In the genomic region with DNA sequence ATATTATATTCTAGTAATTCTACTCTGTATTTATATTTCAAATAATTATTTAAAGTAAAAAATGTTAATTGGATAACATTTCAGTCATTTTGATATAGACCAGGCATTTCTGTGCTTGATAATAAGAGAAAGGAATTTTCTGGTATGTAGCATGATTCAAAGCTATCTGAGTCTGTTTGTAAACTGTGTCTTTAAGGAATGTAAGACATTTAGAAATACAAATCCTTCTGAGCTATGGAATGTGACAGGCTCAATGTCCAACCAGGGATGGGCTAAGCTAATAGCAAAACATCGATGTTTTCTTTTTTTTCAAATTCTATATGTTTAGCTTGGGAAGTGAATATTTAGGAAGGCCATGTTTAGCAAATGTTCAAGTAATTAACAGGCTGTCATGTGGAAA, we compare ENCODE assay signal across 36 cellular contexts. TPM values are rescaled to one million over a fixed set of nuclear protein-coding genes. Genes with fewer than 3 reads are reported as not detected.
DNase-seq lines count a peak whose midpoint lies in the region; ATAC-seq, FAIRE-seq and TF ChIP-seq lines count a peak whose summit lies in the region.
"Had no signal": no experiment of that assay in that cellular context is flagged by ENCODE, and none has a peak within 500 bp of the region (broad histone marks: within the 10 kb centered on the region; RNA-seq: fewer than 3 reads in every experiment).

No MANE protein-coding gene starts in this region.

- H3K9ac ChIP-seq in astrocyte (ENCODE audit: low read length) (no peak overlapping the region), mesendoderm (ENCODE audit: low read length) (no peak overlapping the region)
- H3K9ac ChIP-seq: GM23248 had no signal

- no peak overlapping the region for H2BK5ac ChIP-seq in mesendoderm (ENCODE audit: low read length)

- H3K79me1 ChIP-seq in mesendoderm (ENCODE audit: low read length): no peaks in the 10 kb centered on the region

- H2AK5ac ChIP-seq in mesendoderm (ENCODE audit: low read length): no peak overlapping the region

- H3K23ac ChIP-seq in mesendoderm (ENCODE audit: low read length): no peak overlapping the region

- H2BK120ac ChIP-seq in mesendoderm (ENCODE audit: low read depth, low read length): no peak overlapping the region

- no peak overlapping the region for H3K56ac ChIP-seq in mesendoderm (ENCODE audit: low read length)

- DNase-seq in A549 (ENCODE audit: low read depth in 1 of 2, low spot score in 1 of 2): peak in 1 of 2 experiments; percentile 0
- DNase-seq in GM04503 (ENCODE audit: low read depth): peak; percentile 8
- peak; percentile 24 for DNase-seq in astrocyte (ENCODE audit: low read depth)
- peak; percentile 42 for DNase-seq in mesendoderm
- no peak for DNase-seq in Kasumi-1 (lab: John Stamatoyannopoulos, UW)
- DNase-seq: activated CD4-positive, alpha-beta memory T cell treated with anti-CD3 and anti-CD28 coated beads for 36 hours; activated CD4-positive, CD25-positive, alpha-beta regulatory T cell treated with anti-CD3 and anti-CD28 coated beads, Interleukin-2, amount 50 U/mL, for 72 hours; aorta; caudate nucleus; DMS79; endodermal cell; esophagus squamous epithelium; GM23248; KBM-7; left ventricle myocardium superior; MG63; naive thymus-derived CD4-positive, alpha-beta T cell; NCI-H1105 treated with DMSO at 0.1 percent for 48 hours; NCI-H2029 treated with DMSO at 0.1 percent for 48 hours; NCI-H748 treated with DMSO at 0.1 percent for 48 hours; Peyer's patch; SIG-M5; stimulated activated CD4-positive, alpha-beta T cell treated with anti-CD3 and anti-CD28 coated beads, Interleukin-2, amount 100 ng/mL, for 24 hours; T-cell; transverse colon had no signal

- H3K4me3 Mint-ChIP-seq in astrocyte (ENCODE audit: unreplicated experiment): no peak overlapping the region
- H3K4me3 Mint-ChIP-seq: activated CD4-positive, alpha-beta memory T cell treated with anti-CD3 and anti-CD28 coated beads for 36 hours; dendritic cell treated with granulocyte-macrophage colony-stimulating factor and Interleukin-4, amounts not matched to agents 40 ng/mL and 50 ng/mL, for 4 days; endodermal cell; naive thymus-derived CD4-positive, alpha-beta T cell; T-cell had no signal

- H3K79me2 ChIP-seq in astrocyte (ENCODE audit: insufficient read depth, low read length): no peaks in the 10 kb centered on the region
- no peaks in the 10 kb centered on the region for H3K79me2 ChIP-seq in mesendoderm (ENCODE audit: control insufficient read depth, insufficient read depth, low read length)

- 0% methylated on average over 1 of the region's 1 CpG for WGBS in A549 (ENCODE audit: missing lambda C conversion rate)
- WGBS in mesendoderm (ENCODE audit: extremely low coverage, insufficient coverage, low lambda C conversion rate): no CpG with 5 or more reads among the region's 1 CpG

- FAIRE-seq in A549 (lab: Jason Lieb, UNC): no peak
- no peak for FAIRE-seq in astrocyte (lab: Jason Lieb, UNC)
- FAIRE-seq: keratinocyte, TTC549 had no signal

- H3K4me3 ChIP-seq in A549 (no peak overlapping the region), astrocyte (ENCODE audit: insufficient read depth, low read depth, low read length) (no peak overlapping the region), mesendoderm (ENCODE audit: low read length) (no peak overlapping the region)
- H3K4me3 ChIP-seq: esophagus squamous epithelium, GM23248, MG63, Peyer's patch, skin epidermis, transverse colon had no signal

- H3K9me3 ChIP-seq in A549 (no peaks in the 10 kb centered on the region), astrocyte (ENCODE audit: insufficient read depth, low read depth, low read length) (no peaks in the 10 kb centered on the region)
- H3K9me3 ChIP-seq: esophagus squamous epithelium, MG63, Peyer's patch, transverse colon had no signal

- H4K8ac ChIP-seq in mesendoderm (ENCODE audit: low read depth, low read length): no peak overlapping the region

- no peaks in the 10 kb centered on the region for H3K9me3 Mint-ChIP-seq in astrocyte (ENCODE audit: unreplicated experiment)
- H3K9me3 Mint-ChIP-seq: dendritic cell treated with granulocyte-macrophage colony-stimulating factor and Interleukin-4, amounts not matched to agents 40 ng/mL and 50 ng/mL, for 4 days; endodermal cell had no signal

- H3K4me1 ChIP-seq in A549 (peaks cover 9% of the 10 kb centered on the region; the same call in 2 of the 3 replicates), astrocyte (ENCODE audit: insufficient read depth, low read length) (no peaks in the 10 kb centered on the region), mesendoderm (ENCODE audit: control insufficient read depth, low read depth, low read length) (peaks cover 7% of the 10 kb centered on the region)
- H3K4me1 ChIP-seq: Peyer's patch had no signal

- TF ChIP-seq EP300 in A549 (IDR thresholded peaks at IDR 0.05): no peak

- H3K4ac ChIP-seq in mesendoderm (ENCODE audit: low read depth, low read length): no peak overlapping the region

- H4K5ac ChIP-seq in mesendoderm (ENCODE audit: low read length): no peak overlapping the region

- H3K27ac Mint-ChIP-seq in astrocyte (ENCODE audit: unreplicated experiment): no peak overlapping the region
- H3K27ac Mint-ChIP-seq: activated CD4-positive, alpha-beta memory T cell treated with anti-CD3 and anti-CD28 coated beads for 36 hours; activated naive CD4-positive, alpha-beta T cell treated with anti-CD3 and anti-CD28 coated beads, Interleukin-2, amount 50 U/mL, for 72 hours; dendritic cell treated with granulocyte-macrophage colony-stimulating factor and Interleukin-4, amounts not matched to agents 40 ng/mL and 50 ng/mL, for 4 days; endodermal cell; naive thymus-derived CD4-positive, alpha-beta T cell; T-cell had no signal

- no peak overlapping the region for H2AFZ ChIP-seq in astrocyte (ENCODE audit: low read depth, low read length)
- H2AFZ ChIP-seq: GM23248 had no signal

- POLR2A ChIA-PET in A549 (lab: Yijun Ruan, JAX): no interaction called here

- H4K20me1 ChIP-seq in astrocyte (ENCODE audit: insufficient read depth, low read length): no peaks in the 10 kb centered on the region

- TF ChIP-seq CTCF in A549 (IDR thresholded peaks at IDR 0.05) (no peak), astrocyte (IDR thresholded peaks at IDR 0.05; ENCODE audit: insufficient read depth, low read depth, low read length) (no peak)

- H3K27me3 Mint-ChIP-seq in astrocyte (ENCODE audit: low read depth, unreplicated experiment): no peaks in the 10 kb centered on the region
- H3K27me3 Mint-ChIP-seq: activated CD4-positive, alpha-beta memory T cell treated with anti-CD3 and anti-CD28 coated beads for 36 hours; dendritic cell treated with granulocyte-macrophage colony-stimulating factor and Interleukin-4, amounts not matched to agents 40 ng/mL and 50 ng/mL, for 4 days; naive thymus-derived CD4-positive, alpha-beta T cell; T-cell had no signal

- H3K36me3 ChIP-seq in astrocyte (ENCODE audit: insufficient read depth, low read length) (no peaks in the 10 kb centered on the region), mesendoderm (ENCODE audit: control insufficient read depth, insufficient read depth, low read length) (no peaks in the 10 kb centered on the region)
- H3K36me3 ChIP-seq: esophagus squamous epithelium, MG63, Peyer's patch, transverse colon had no signal

- no peaks in the 10 kb centered on the region for H3K36me3 Mint-ChIP-seq in astrocyte (ENCODE audit: low read depth, unreplicated experiment)
- H3K36me3 Mint-ChIP-seq: activated CD4-positive, alpha-beta memory T cell treated with anti-CD3 and anti-CD28 coated beads for 36 hours; activated naive CD4-positive, alpha-beta T cell treated with anti-CD3 and anti-CD28 coated beads, Interleukin-2, amount 50 U/mL, for 72 hours; naive thymus-derived CD4-positive, alpha-beta T cell; T-cell had no signal

- no peak overlapping the region for H3K27ac ChIP-seq in A549
- H3K27ac ChIP-seq in astrocyte (ENCODE audit: low read depth, low read length): no peak overlapping the region
- H3K27ac ChIP-seq in mesendoderm (ENCODE audit: low read depth, low read length): no peak overlapping the region
- H3K27ac ChIP-seq: esophagus squamous epithelium, GM23248, Peyer's patch, skin epidermis, transverse colon had no signal

- no peak for TF ChIP-seq POLR2A in A549 (IDR thresholded peaks at IDR 0.05; ENCODE audit: low read length)

- H2BK15ac ChIP-seq in mesendoderm (replicated peaks; ENCODE audit: low read depth): no peak overlapping the region

- no peak for TF ChIP-seq RAD21 in A549 (conservative IDR thresholded peaks at IDR 0.05 in 1 of 2, IDR thresholded peaks at IDR 0.05 in 1 of 2)

- H3K27me3 ChIP-seq in astrocyte (ENCODE audit: insufficient read depth, low read length) (no peaks in the 10 kb centered on the region), mesendoderm (ENCODE audit: insufficient read depth, low read length, poor library complexity) (no peaks in the 10 kb centered on the region)
- H3K27me3 ChIP-seq: esophagus squamous epithelium, MG63, Peyer's patch, transverse colon had no signal

- CTCF ChIA-PET in A549 (lab: Yijun Ruan, JAX): no interaction called here

- H3K18ac ChIP-seq in mesendoderm (ENCODE audit: low read length): no peak overlapping the region

- peaks cover 19% of the 10 kb centered on the region for H3K4me1 Mint-ChIP-seq in astrocyte (ENCODE audit: low read depth, unreplicated experiment)
- H3K4me1 Mint-ChIP-seq: naive thymus-derived CD4-positive, alpha-beta T cell; T-cell had no signal

- H3K4me2 ChIP-seq in A549 (0 out of 3 replicates have a peak overlapping the region, but pooled peaks have one; percentile 19), astrocyte (ENCODE audit: low read length) (no peak overlapping the region), mesendoderm (ENCODE audit: low read length) (no peak overlapping the region)

- ATAC-seq in A549 (no peak), HG02840 (IDR thresholded peaks at IDR 0.05; ENCODE audit: low FRiP score, unreplicated experiment) (no peak), GM21619 (IDR thresholded peaks at IDR 0.05; ENCODE audit: unreplicated experiment) (no peak), GM18517 (IDR thresholded peaks at IDR 0.05; ENCODE audit: unreplicated experiment) (no peak)
- ATAC-seq: activated naive CD4-positive, alpha-beta T cell treated with anti-CD3 and anti-CD28 coated beads, Interleukin-2, amount 50 U/mL, for 72 hours; left ventricle myocardium superior; naive thymus-derived CD4-positive, alpha-beta T cell; T-cell had no signal

TF ChIP-seq in A549, 52 proteins besides CTCF, POLR2A, EP300 and RAD21:
- no peak for TF ChIP-seq ESRRA (IDR thresholded peaks at IDR 0.05; ENCODE audit: borderline replicate concordance, low read length)
- no peak for TF ChIP-seq JUNB (IDR thresholded peaks at IDR 0.05)
- TF ChIP-seq EHMT2 (IDR thresholded peaks at IDR 0.05; ENCODE audit: low read depth): no peak
- TF ChIP-seq TFCP2L1 (CRISPR knock-in tag; IDR thresholded peaks at IDR 0.05): no peak
- TF ChIP-seq RCOR1 (IDR thresholded peaks at IDR 0.05; ENCODE audit: low read depth, low read length): no peak

RNA-seq across cellular contexts. Expression of a gene that starts 41.5 kb away (rescaled TPM):
- polyA plus RNA-seq in A549 (2011; rRNA removed) (0.03 and 0.05 TPM in 2 replicates), A549 (2017; fragmentation: RNase III; extraction: RNeasy Plus Mini Kit Qiagen cat#74134 plus additional on column Dnase treatment) (0.05 to 0.09 TPM in 2 of 3 replicates, not detected in the other)
- not detected in 2 replicates for polyA plus RNA-seq in A549 (2012; cell fraction: cytosol; rRNA removed)
- polyA plus RNA-seq in A549 (2012; cell fraction: nucleus; rRNA removed): not detected in 2 replicates
- 0.17 TPM in 1 of 2 replicates, not detected in the other for polyA minus RNA-seq in A549 (2011; rRNA and poly(A)+ RNA removed)
- total RNA-seq in astrocyte: 0.79 and 1.9 TPM in 2 replicates
- 4.1 TPM for polyA plus RNA-seq in mesendoderm (2013, experiment 1 of 2)
- polyA plus RNA-seq in mesendoderm (2013, experiment 2 of 2): 4.3 TPM
- total RNA-seq: A172; activated CD4-positive, alpha-beta memory T cell treated with anti-CD3 and anti-CD28 coated beads for 36 hours; activated naive CD4-positive, alpha-beta T cell treated with anti-CD3 and anti-CD28 coated beads, Interleukin-2, amount 50 U/mL, for 72 hours; aorta; GM23248; naive thymus-derived CD4-positive, alpha-beta T cell; pulmonary artery endothelial cell had no signal
- polyA plus RNA-seq: BJ; GM23248; naive thymus-derived CD4-positive, alpha-beta T cell had no signal

Comparison
In these comparisons a context has a peak if more than half of its experiments do, and no peak if none do; other contexts are left out.
1. DNase-seq: peak in GM04503 (single experiment), astrocyte (single experiment) and mesendoderm (single experiment); none in Kasumi-1 (0 of 2).